16 cellular contexts compared by ENCODE assay signal in the genomic region with DNA sequence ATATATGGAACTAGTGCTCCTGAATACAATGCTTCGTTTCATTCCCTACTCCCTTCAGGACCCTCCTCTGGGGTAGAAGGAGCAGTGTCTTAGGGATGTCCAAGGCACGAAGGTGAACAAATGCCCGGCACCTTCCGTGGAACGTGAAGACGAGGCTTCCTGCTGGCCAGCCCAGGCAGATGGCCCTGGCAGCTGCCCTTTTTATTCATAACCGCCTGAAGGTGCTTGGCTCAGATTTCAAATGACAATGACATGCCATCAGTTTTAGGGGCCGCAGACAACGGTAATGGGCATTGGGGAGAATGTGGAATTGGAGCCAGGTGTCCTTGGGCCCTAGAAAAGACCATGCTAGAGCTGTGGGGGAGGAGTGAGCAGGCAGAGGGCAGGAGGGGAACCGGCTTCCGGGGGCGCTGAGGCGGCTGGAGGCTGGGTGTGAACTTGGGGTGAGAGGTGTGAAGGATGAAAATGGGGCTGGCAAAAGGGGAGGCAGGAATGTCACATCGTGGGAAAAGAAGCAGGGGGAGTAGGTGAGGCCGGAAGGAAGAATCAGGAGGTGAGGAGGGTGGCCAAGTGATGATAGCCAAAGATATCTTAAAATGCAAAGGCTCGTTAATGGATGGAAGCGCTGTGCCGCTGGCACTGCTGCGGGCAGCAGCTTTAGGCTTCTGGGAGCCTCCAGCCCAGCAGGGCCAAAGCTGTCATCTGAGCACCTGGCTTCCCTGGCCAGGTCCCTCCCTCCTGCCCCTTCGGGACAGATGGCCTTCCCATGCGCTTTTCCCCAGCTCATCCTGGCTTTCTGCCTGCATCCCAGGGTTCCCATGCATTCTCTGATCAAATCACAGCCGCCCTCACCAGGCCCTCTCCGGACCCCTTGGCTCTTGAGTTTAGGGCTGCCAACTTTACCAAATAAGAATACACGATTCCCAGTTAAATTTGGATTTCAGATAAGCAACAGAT.
DNase-seq lines count a peak whose midpoint lies in the region; ATAC-seq, FAIRE-seq and TF ChIP-seq lines count a peak whose summit lies in the region.
"Had no signal": no experiment of that assay in that cellular context is flagged by ENCODE, and none has a peak within 500 bp of the region (broad histone marks: within the 10 kb centered on the region; RNA-seq: fewer than 3 reads in every experiment).

No MANE protein-coding gene starts in this region.

- H3K4me1 Mint-ChIP-seq in T-helper 17 cell, result peaks cover 4% of the 10 kb centered on the region

- H4K5ac ChIP-seq in H1 (ENCODE audit: insufficient read length, low read depth, low read length), result no peak overlapping the region

- H3K4me3 ChIP-seq in heart left ventricle (no peak overlapping the region), H1 (ENCODE audit: extremely low read depth in 1 of 4, insufficient read depth in 2 of 4, low read depth in 3 of 4, low read length in 4 of 4) (no peak overlapping the region), upper lobe of right lung (no peak overlapping the region), BE2C (ENCODE audit: low read depth, low read length) (no peak overlapping the region)
- H3K4me3 ChIP-seq: GM23248, PC-9 had no signal

- no peak overlapping the region for H3K4me2 ChIP-seq in H1 (ENCODE audit: insufficient read depth in 1 of 2, low read depth in 2 of 2, low read length in 2 of 2)
- H3K4me2 ChIP-seq: PC-9 had no signal

- 0 out of 2 replicates have a peak overlapping the region, but pooled peaks have one; percentile 37 for H2BK15ac ChIP-seq in H1 (ENCODE audit: low read length)

- no peak for TF ChIP-seq EP300 in H1 (IDR thresholded peaks at IDR 0.05; ENCODE audit: borderline replicate concordance in 1 of 2, low read depth in 2 of 2, low read length in 2 of 2)

- no peaks in the 10 kb centered on the region for H3K79me2 ChIP-seq in H1 (ENCODE audit: control insufficient read depth in 1 of 2, insufficient read depth in 2 of 2, low read length in 2 of 2)

- H2AK5ac ChIP-seq in H1 (ENCODE audit: low read depth, low read length), result no peak overlapping the region

- DNase-seq in Right ventricle myocardium superior (peak; percentile 22), heart left ventricle (no peak), NCI-H524 (lab: John Stamatoyannopoulos, UW) (peak; percentile 82 to 95), H1 (ENCODE audit: low read depth in 1 of 2, low spot score in 2 of 2) (peak in 1 of 2 experiments; percentile 43), upper lobe of right lung (no peak), DMS79 treated with DMSO at 0.1 percent for 48 hours (lab: John Stamatoyannopoulos, UW) (no peak), T-helper 17 cell (no peak), BE2C (no peak)
- DNase-seq: Caco-2, GDM1, GM23248, MV-4-11, NCI-H1436, PC-9 had no signal

- TF ChIP-seq POLR2A in heart left ventricle (IDR thresholded peaks at IDR 0.05) (no peak), H1 (IDR thresholded peaks at IDR 0.05; ENCODE audit: control extremely low read depth in 1 of 2, low read depth in 2 of 2, low read length in 2 of 2) (no peak)

- H3K27ac Mint-ChIP-seq in T-helper 17 cell, result no peak overlapping the region

- no peak overlapping the region for H3K9ac ChIP-seq in H1 (replicated peaks in 1 of 4; ENCODE audit: extremely low read depth in 1 of 4, low read depth in 3 of 4, low read length in 3 of 4)
- H3K9ac ChIP-seq: GM23248 had no signal

- TF ChIP-seq CTCF in heart left ventricle (IDR thresholded peaks at IDR 0.05), result no peak
- no peak for TF ChIP-seq CTCF in H1 (IDR thresholded peaks at IDR 0.05; ENCODE audit: control extremely low read depth in 1 of 3, insufficient read depth in 1 of 3, low read depth in 1 of 3, low read length in 3 of 3)
- no peak for TF ChIP-seq CTCF in upper lobe of right lung (IDR thresholded peaks at IDR 0.05)
- TF ChIP-seq CTCF in BE2C (IDR thresholded peaks at IDR 0.05; ENCODE audit: low read depth, low read length), result no peak

- H2AFZ ChIP-seq in H1 (ENCODE audit: low read length), result no peak overlapping the region
- H2AFZ ChIP-seq: GM23248, PC-9 had no signal

- no peak for TF ChIP-seq RAD21 in H1 (IDR thresholded peaks at IDR 0.05 in 1 of 2, conservative IDR thresholded peaks at IDR 0.05 in 1 of 2; ENCODE audit: low read depth in 2 of 2, low read length in 2 of 2)

- H2BK120ac ChIP-seq in H1 (replicated peaks; ENCODE audit: low read depth, low read length), result no peak overlapping the region

- no peaks in the 10 kb centered on the region for H3K9me3 ChIP-seq in heart left ventricle
- no peaks in the 10 kb centered on the region for H3K9me3 ChIP-seq in H1 (ENCODE audit: insufficient read depth in 2 of 2, low read depth in 1 of 2, low read length in 1 of 2)
- no peaks in the 10 kb centered on the region for H3K9me3 ChIP-seq in upper lobe of right lung
- no peaks in the 10 kb centered on the region for H3K9me3 ChIP-seq in T-helper 17 cell (ENCODE audit: control insufficient read depth, low read length, poor library complexity, severe bottlenecking)
- H3K9me3 ChIP-seq in BE2C, result no peaks in the 10 kb centered on the region
- H3K9me3 ChIP-seq: Caco-2 had no signal

- no peak overlapping the region for H3K4me3 Mint-ChIP-seq in T-helper 17 cell
- H3K4me3 Mint-ChIP-seq: CD14-positive monocyte had no signal

- no peak overlapping the region for H4K91ac ChIP-seq in H1 (replicated peaks; ENCODE audit: insufficient read length, low read length)

- H4K20me1 ChIP-seq in H1 (replicated peaks in 1 of 2; ENCODE audit: control insufficient read depth in 1 of 2, insufficient read depth in 2 of 2, low read length in 2 of 2), result no peaks in the 10 kb centered on the region

- POLR2A ChIA-PET in H1 (lab: Charles Lee; ENCODE audit: partially characterized antibody), result interaction anchor here (0.6 to 1.1 kb wide), 3 partner anchors 13 to 110 kb away, joined by 3 read pairs; no protein-coding TSS in a partner anchor

- H3K36me3 ChIP-seq in heart left ventricle, result no peaks in the 10 kb centered on the region
- no peaks in the 10 kb centered on the region for H3K36me3 ChIP-seq in H1 (ENCODE audit: control insufficient read depth in 2 of 4, insufficient read depth in 4 of 4, low read length in 3 of 4)
- no peaks in the 10 kb centered on the region for H3K36me3 ChIP-seq in upper lobe of right lung
- H3K36me3 ChIP-seq in BE2C, result no peaks in the 10 kb centered on the region

- H3K4ac ChIP-seq in H1 (replicated peaks; ENCODE audit: insufficient read length, low read depth, low read length), result no peak overlapping the region

- no peak overlapping the region for H4K8ac ChIP-seq in H1 (ENCODE audit: extremely low read depth, insufficient read depth, low read length)

- no peak for FAIRE-seq in H1 (lab: Jason Lieb, UNC)
- FAIRE-seq: A204.1 had no signal

- H3K23me2 ChIP-seq in H1 (ENCODE audit: low read depth, low read length), result no peaks in the 10 kb centered on the region

- no peak overlapping the region for H3K27ac ChIP-seq in heart left ventricle
- H3K27ac ChIP-seq in H1 (ENCODE audit: low read depth, low read length), result no peak overlapping the region
- H3K27ac ChIP-seq in upper lobe of right lung, result no peak overlapping the region
- H3K27ac ChIP-seq: GM23248, PC-9 had no signal

- intact Hi-C loops in Right ventricle myocardium superior (cut with DNase I), result no loop called here
- intact Hi-C loops in heart left ventricle (cut with DNase I), result no loop called here
- intact Hi-C loops in upper lobe of right lung (cut with DNase I), result no loop called here

- H3K14ac ChIP-seq in H1 (ENCODE audit: insufficient read length), result no peak overlapping the region

- peak overlapping the region; percentile 2; the same call in 1 of the 2 replicates for H2BK20ac ChIP-seq in H1 (ENCODE audit: low read length)

- CTCF ChIA-PET in H1 (lab: Charles Lee; ENCODE audit: partially characterized antibody), result interaction anchor here (0.6 to 9.8 kb wide), 8 partner anchors 12 to 313 kb away, joined by 3 to 114 read pairs (median 4); no protein-coding TSS in a partner anchor

- WGBS in heart left ventricle, 4 donors, result 66 to 71% (median 69%) methylated on average over 24 of the region's 24 CpGs
- WGBS in H1 (ENCODE audit: extremely low coverage in 1 of 2, insufficient coverage in 1 of 2, insufficient read length in 1 of 2, insufficient replicate concordance in 2 of 2, low coverage in 1 of 2, low lambda C conversion rate in 2 of 2, missing lambda C conversion rate in 1 of 2), 2 experiments, result 88% methylated on average over 24 of the region's 24 CpGs; no CpG with 5 or more reads in 1 of the 2 experiments

- ATAC-seq in Right ventricle myocardium superior (ENCODE audit: poor library complexity) (no peak), heart left ventricle (no peak), upper lobe of right lung (no peak), T-helper 17 cell (no peak)

- H3K23ac ChIP-seq in H1 (ENCODE audit: insufficient read length), result no peak overlapping the region

- peak overlapping the region; percentile 73; the same call in 1 of the 2 replicates for H3K18ac ChIP-seq in H1 (ENCODE audit: extremely low read depth, low read length)

- H3K4me1 ChIP-seq in heart left ventricle, result peaks cover 0 to 15% (median 9%) of the 10 kb centered on the region in 12 donors
- peaks cover 0 to 25% (median 15%) of the 10 kb centered on the region in 4 experiments; a peak in 6 of 7 replicates for H3K4me1 ChIP-seq in H1 (replicated peaks in 1 of 4; ENCODE audit: control insufficient read depth in 3 of 4, insufficient read depth in 4 of 4, low read length in 3 of 4)
- peaks cover 9% of the 10 kb centered on the region for H3K4me1 ChIP-seq in upper lobe of right lung
- no peaks in the 10 kb centered on the region for H3K4me1 ChIP-seq in BE2C
- H3K4me1 ChIP-seq: Caco-2 had no signal

- peaks cover 3% of the 10 kb centered on the region for H3K36me3 Mint-ChIP-seq in T-helper 17 cell (ENCODE audit: low read depth)
- H3K36me3 Mint-ChIP-seq: CD14-positive monocyte had no signal

- no peaks in the 10 kb centered on the region for H3K27me3 ChIP-seq in heart left ventricle
- no peaks in the 10 kb centered on the region; a peak in 1 of 7 replicates for H3K27me3 ChIP-seq in H1 (replicated peaks in 1 of 4; ENCODE audit: control insufficient read depth in 3 of 4, extremely low read depth in 1 of 4, insufficient read depth in 3 of 4, low read length in 3 of 4)
- no peaks in the 10 kb centered on the region for H3K27me3 ChIP-seq in upper lobe of right lung
- H3K27me3 ChIP-seq in BE2C, result no peaks in the 10 kb centered on the region

- peak overlapping the region; percentile 5; the same call in 1 of the 2 replicates for H2BK5ac ChIP-seq in H1 (ENCODE audit: low read depth, low read length)

- H3K27me3 Mint-ChIP-seq in T-helper 17 cell, result no peaks in the 10 kb centered on the region

- H3K79me1 ChIP-seq in H1 (ENCODE audit: low read depth, low read length), result no peaks in the 10 kb centered on the region

- H2BK12ac ChIP-seq in H1 (ENCODE audit: low read depth, low read length), result no peak overlapping the region

- H3K56ac ChIP-seq in H1 (replicated peaks; ENCODE audit: insufficient read length, low read depth, low read length), result no peak overlapping the region

TF ChIP-seq in H1, 55 proteins besides CTCF, POLR2A, EP300 and RAD21 (continues in another document):
- TF ChIP-seq PHF8 (conservative IDR thresholded peaks at IDR 0.05; ENCODE audit: low read depth, low read length) (no peak), POLR2AphosphoS5 (IDR thresholded peaks at IDR 0.05; ENCODE audit: low read depth, low read length) (no peak), SIRT6 (IDR thresholded peaks at IDR 0.05; ENCODE audit: low read length) (no peak), POU5F1 (IDR thresholded peaks at IDR 0.05; ENCODE audit: low read depth, low read length) (no peak)

Comparison
In these comparisons a context has a peak if more than half of its experiments do, and no peak if none do; other contexts are left out.
1. DNase-seq: peak in Right ventricle myocardium superior (single experiment) and NCI-H524 (2 of 2); none in heart left ventricle (0 of 5), upper lobe of right lung (single experiment), DMS79 treated with DMSO at 0.1 percent for 48 hours (single experiment), T-helper 17 cell (0 of 3) and BE2C (single experiment).